In the genomic region with DNA sequence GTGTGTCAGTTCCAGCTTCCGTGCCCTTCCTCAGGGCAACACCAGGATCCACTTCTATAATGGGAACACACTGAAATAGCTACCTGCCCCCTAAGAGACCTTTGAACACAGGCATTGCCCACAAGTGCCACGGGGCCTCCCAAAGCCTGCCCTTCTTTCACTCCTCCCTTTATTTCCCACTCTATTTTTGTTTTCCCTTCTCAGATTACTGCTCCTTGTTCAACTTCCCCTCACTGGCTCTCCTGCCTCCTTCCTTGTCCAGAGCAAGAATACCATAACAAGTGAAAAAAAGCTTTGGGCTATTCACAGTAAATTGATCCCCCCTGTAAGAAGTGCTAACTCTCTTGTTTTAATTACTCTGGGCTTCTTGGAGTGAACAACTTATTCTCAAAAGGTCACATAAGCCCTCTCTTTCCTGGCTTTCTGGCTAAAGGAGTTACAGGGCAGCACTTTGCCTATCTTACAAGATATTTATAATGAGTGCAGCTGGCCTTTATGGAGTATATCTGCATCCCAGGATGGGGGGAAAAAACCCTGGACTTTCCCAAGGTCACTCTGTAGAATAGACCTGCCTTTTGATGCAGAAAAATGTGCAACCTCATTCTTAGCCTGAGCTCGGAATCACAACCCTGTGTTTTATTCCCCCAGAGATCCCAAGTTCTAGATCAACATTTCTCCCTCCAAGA, we compare ENCODE assay signal across 27 cellular contexts. TPM values are rescaled to one million over a fixed set of nuclear protein-coding genes. Genes with fewer than 3 reads are reported as not detected.
DNase-seq lines count a peak whose midpoint lies in the region; ATAC-seq and TF ChIP-seq lines count a peak whose summit lies in the region.
"Had no signal": no experiment of that assay in that cellular context is flagged by ENCODE, and none has a peak within 500 bp of the region (broad histone marks: within the 10 kb centered on the region; RNA-seq: fewer than 3 reads in every experiment).

No MANE protein-coding gene starts in this region.

- H3K79me2 ChIP-seq in parathyroid adenoma: no peaks in the 10 kb centered on the region

- H3K9me3 ChIP-seq in parathyroid adenoma (ENCODE audit: control insufficient read depth, low read length) (no peaks in the 10 kb centered on the region), ascending aorta (no peaks in the 10 kb centered on the region)
- H3K9me3 ChIP-seq: tibial nerve had no signal

- H3K4me2 ChIP-seq in parathyroid adenoma (ENCODE audit: low read length): no peak overlapping the region

- peaks cover 24% of the 10 kb centered on the region for H3K4me1 Mint-ChIP-seq in endothelial cell (ENCODE audit: unreplicated experiment)
- H3K4me1 Mint-ChIP-seq: activated CD8-positive, alpha-beta memory T cell treated with anti-CD3 and anti-CD28 coated beads, Interleukin-2, amount 10 ng/mL, durations not matched to agents 7 days and 5 days had no signal

- H3K4me3 Mint-ChIP-seq in endothelial cell (ENCODE audit: unreplicated experiment): no peak overlapping the region
- H3K4me3 Mint-ChIP-seq: activated CD8-positive, alpha-beta memory T cell treated with anti-CD3 and anti-CD28 coated beads, Interleukin-2, amount 10 ng/mL, durations not matched to agents 7 days and 5 days; activated T-helper 1 cell treated with anti-CD3 and anti-CD28 coated beads, Interleukin-12 subunit alpha, Interleukin-12 subunit beta, Interleukin-2, Interleukin-4 antibody, amounts not matched to agents 30 ng/mL and 10 ng/mL and 1 ng/mL, durations not matched to agents 14 hours and 24 hours and 36 hours had no signal

- TF ChIP-seq CTCF in parathyroid adenoma (IDR thresholded peaks at IDR 0.05) (no peak), ascending aorta (IDR thresholded peaks at IDR 0.05) (no peak), endothelial cell (IDR thresholded peaks at IDR 0.05; ENCODE audit: unreplicated experiment) (no peak)

- H3K27me3 Mint-ChIP-seq in endothelial cell (ENCODE audit: unreplicated experiment): no peaks in the 10 kb centered on the region

- peaks cover 15% of the 10 kb centered on the region for H3K4me1 ChIP-seq in parathyroid adenoma
- no peaks in the 10 kb centered on the region for H3K4me1 ChIP-seq in ascending aorta

- H3K27ac ChIP-seq in parathyroid adenoma: no peak overlapping the region
- H3K27ac ChIP-seq in ascending aorta: no peak overlapping the region
- H3K27ac ChIP-seq: tibial nerve had no signal

- H3K9ac ChIP-seq in parathyroid adenoma: no peak overlapping the region

- H3K36me3 ChIP-seq in H7 (replicated peaks; ENCODE audit: control insufficient read depth, insufficient read depth, low read length) (no peaks in the 10 kb centered on the region), parathyroid adenoma (ENCODE audit: control insufficient read depth, insufficient read depth, low read length) (no peaks in the 10 kb centered on the region), ascending aorta (no peaks in the 10 kb centered on the region)
- H3K36me3 ChIP-seq: tibial nerve had no signal

- intact Hi-C loops in left cardiac atrium (cut with DNase I) (no loop called here), ascending aorta (cut with DNase I) (no loop called here)

- ATAC-seq in left cardiac atrium (peak; percentile 35 to 82), HG02610 (IDR thresholded peaks at IDR 0.05; ENCODE audit: unreplicated experiment) (no peak)
- ATAC-seq: activated CD8-positive, alpha-beta memory T cell treated with anti-CD3 and anti-CD28 coated beads, Interleukin-2, amount 10 ng/mL, durations not matched to agents 7 days and 5 days; activated naive CD4-positive, alpha-beta T cell treated with anti-CD3 and anti-CD28 coated beads, Interleukin-2, amount 50 U/mL, for 72 hours; stimulated activated naive CD8-positive, alpha-beta T cell treated with anti-CD3 and anti-CD28 coated beads, Interleukin-15, Interleukin-2, amounts not matched to agents 100 U/mL and 50 U/mL, for 24 hours had no signal

- peak; percentile 5 for DNase-seq in H7
- peak; percentile 14 for DNase-seq in SW480 (ENCODE audit: low spot score)
- DNase-seq in left cardiac atrium: no peak
- no peak for DNase-seq in ascending aorta (ENCODE audit: low spot score in 2 of 2)
- DNase-seq in pons (ENCODE audit: low spot score): no peak
- DNase-seq in endothelial cell (ENCODE audit: low spot score): no peak
- DNase-seq: ACHN; activated CD8-positive, alpha-beta memory T cell treated with anti-CD3 and anti-CD28 coated beads, Interleukin-2, amount 10 ng/mL, durations not matched to agents 7 days and 5 days; C1 segment of cervical spinal cord; head of caudate nucleus; Karpas-422; NCI-H1092 treated with DMSO at 0.1 percent for 48 hours; NCI-H2081 treated with DMSO at 0.1 percent for 48 hours; NCI-H526 treated with DMSO at 0.1 percent for 48 hours; stimulated activated CD4-positive, alpha-beta T cell treated with anti-CD3 and anti-CD28 coated beads, Interleukin-4, amount 100 ng/mL, for 1 hour; stimulated activated naive CD8-positive, alpha-beta T cell treated with anti-CD3 and anti-CD28 coated beads, Interleukin-15, Interleukin-2, amounts not matched to agents 100 U/mL and 50 U/mL, for 24 hours; SW 1271 had no signal

- H3K9me3 Mint-ChIP-seq in endothelial cell (ENCODE audit: unreplicated experiment): no peaks in the 10 kb centered on the region
- H3K9me3 Mint-ChIP-seq: activated naive CD4-positive, alpha-beta T cell treated with anti-CD3 and anti-CD28 coated beads, Interleukin-2, amount 50 U/mL, for 72 hours; activated T-helper 1 cell treated with anti-CD3 and anti-CD28 coated beads, Interleukin-12 subunit alpha, Interleukin-12 subunit beta, Interleukin-2, Interleukin-4 antibody, amounts not matched to agents 30 ng/mL and 10 ng/mL and 1 ng/mL, durations not matched to agents 14 hours and 24 hours and 36 hours had no signal

- H3K36me3 Mint-ChIP-seq in endothelial cell (ENCODE audit: low read depth, unreplicated experiment): no peaks in the 10 kb centered on the region
- H3K36me3 Mint-ChIP-seq: activated CD8-positive, alpha-beta memory T cell treated with anti-CD3 and anti-CD28 coated beads, Interleukin-2, amount 10 ng/mL, durations not matched to agents 7 days and 5 days; activated naive CD4-positive, alpha-beta T cell treated with anti-CD3 and anti-CD28 coated beads, Interleukin-2, amount 50 U/mL, for 72 hours had no signal

- H3K4me3 ChIP-seq in H7 (ENCODE audit: insufficient read depth, low read depth, low read length) (no peak overlapping the region), parathyroid adenoma (ENCODE audit: low read depth, low read length) (no peak overlapping the region), ascending aorta (no peak overlapping the region)
- H3K4me3 ChIP-seq: tibial nerve had no signal

- H3K27ac Mint-ChIP-seq in endothelial cell (ENCODE audit: unreplicated experiment): no peak overlapping the region
- H3K27ac Mint-ChIP-seq: activated CD8-positive, alpha-beta memory T cell treated with anti-CD3 and anti-CD28 coated beads, Interleukin-2, amount 10 ng/mL, durations not matched to agents 7 days and 5 days; activated naive CD4-positive, alpha-beta T cell treated with anti-CD3 and anti-CD28 coated beads, Interleukin-2, amount 50 U/mL, for 72 hours; activated T-helper 1 cell treated with anti-CD3 and anti-CD28 coated beads, Interleukin-12 subunit alpha, Interleukin-12 subunit beta, Interleukin-2, Interleukin-4 antibody, amounts not matched to agents 30 ng/mL and 10 ng/mL and 1 ng/mL, durations not matched to agents 14 hours and 24 hours and 36 hours had no signal

- H3K27me3 ChIP-seq in H7 (ENCODE audit: control insufficient read depth, insufficient read depth, low read length) (no peaks in the 10 kb centered on the region), parathyroid adenoma (ENCODE audit: control insufficient read depth, insufficient read depth, low read length) (no peaks in the 10 kb centered on the region), ascending aorta (no peaks in the 10 kb centered on the region)
- H3K27me3 ChIP-seq: tibial nerve had no signal

- peak overlapping the region; percentile 57 for H2AFZ ChIP-seq in parathyroid adenoma

RNA-seq across cellular contexts. Expression of gene CTXN3, which starts 11.3 kb away (rescaled TPM):
- not detected in 2 replicates for total RNA-seq in H7 (2014; rRNA removed; shearing (Covaris generic))
- total RNA-seq in left cardiac atrium: not detected
- not detected for total RNA-seq in ascending aorta
- 5.4 TPM for total RNA-seq in endothelial cell (ENCODE audit: unreplicated experiment)
- total RNA-seq: activated CD8-positive, alpha-beta memory T cell treated with anti-CD3 and anti-CD28 coated beads, Interleukin-2, amount 10 ng/mL, durations not matched to agents 7 days and 5 days; activated naive CD4-positive, alpha-beta T cell treated with anti-CD3 and anti-CD28 coated beads, Interleukin-2, amount 50 U/mL, for 72 hours; activated T-helper 1 cell treated with anti-CD3 and anti-CD28 coated beads, Interleukin-12 subunit alpha, Interleukin-12 subunit beta, Interleukin-2, Interleukin-4 antibody, amounts not matched to agents 30 ng/mL and 10 ng/mL and 1 ng/mL, durations not matched to agents 14 hours and 24 hours and 36 hours; G401; HT-29; lower leg skin; mononuclear cell; omental fat pad; tibial nerve had no signal

RNA-seq across cellular contexts. Expression of gene CCDC192, which starts 43.0 kb away (rescaled TPM):
- 0.24 and 1.1 TPM in 2 replicates for total RNA-seq in H7 (2014; rRNA removed; shearing (Covaris generic))
- total RNA-seq in left cardiac atrium (not detected), ascending aorta (not detected), endothelial cell (ENCODE audit: unreplicated experiment) (0.26 TPM)
- total RNA-seq: activated CD8-positive, alpha-beta memory T cell treated with anti-CD3 and anti-CD28 coated beads, Interleukin-2, amount 10 ng/mL, durations not matched to agents 7 days and 5 days; activated naive CD4-positive, alpha-beta T cell treated with anti-CD3 and anti-CD28 coated beads, Interleukin-2, amount 50 U/mL, for 72 hours; activated T-helper 1 cell treated with anti-CD3 and anti-CD28 coated beads, Interleukin-12 subunit alpha, Interleukin-12 subunit beta, Interleukin-2, Interleukin-4 antibody, amounts not matched to agents 30 ng/mL and 10 ng/mL and 1 ng/mL, durations not matched to agents 14 hours and 24 hours and 36 hours; G401; HT-29; lower leg skin; mononuclear cell had no signal

Comparison
In these comparisons a context has a peak if more than half of its experiments do, and no peak if none do; other contexts are left out.
1. DNase-seq: peak in H7 (single experiment) and SW480 (single experiment); none in left cardiac atrium (single experiment), ascending aorta (0 of 2), pons (single experiment) and endothelial cell (single experiment).